ENCODE assay signal across 11 cellular contexts in the genomic region with DNA sequence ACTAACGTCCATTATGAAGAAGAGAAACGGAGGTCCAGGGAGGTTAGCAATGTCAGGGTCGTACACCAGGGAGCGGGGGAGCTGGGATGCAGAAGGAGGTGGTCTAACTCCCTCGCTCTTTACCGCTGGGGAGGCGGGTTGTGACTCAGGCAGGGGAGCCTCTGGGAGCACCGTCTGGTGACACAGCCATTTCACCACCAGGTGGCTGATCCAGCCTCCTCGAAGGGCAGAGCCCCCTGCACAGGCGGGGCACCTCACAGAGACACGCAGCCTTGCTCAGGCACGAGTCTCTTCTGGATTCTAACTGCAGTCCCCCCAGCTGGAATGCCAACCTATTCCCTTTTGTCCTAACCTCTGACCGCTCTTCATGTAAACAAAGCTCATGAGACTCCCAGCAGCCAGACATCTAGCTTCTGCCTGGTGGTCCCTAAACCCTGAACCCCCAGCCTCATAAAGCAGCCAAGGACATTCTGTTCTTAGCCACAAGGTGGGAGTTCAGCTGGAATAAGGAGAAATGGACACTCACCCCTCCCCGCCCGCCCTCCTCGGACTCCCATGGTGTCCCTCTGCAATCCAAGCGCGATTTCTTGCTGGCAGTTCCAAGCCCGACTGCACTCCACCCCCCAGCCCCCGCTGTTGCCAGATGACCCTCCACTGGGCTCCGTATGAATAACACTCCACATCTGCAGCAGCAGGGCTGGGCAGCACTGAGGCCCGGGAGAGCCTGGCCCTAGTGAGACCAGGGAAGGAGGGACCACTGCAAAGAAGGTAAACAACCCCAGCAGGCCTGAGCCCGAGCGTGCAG.
DNase-seq lines count a peak whose midpoint lies in the region; ATAC-seq and TF ChIP-seq lines count a peak whose summit lies in the region.
"Had no signal": no experiment of that assay in that cellular context is flagged by ENCODE, and none has a peak within 500 bp of the region (broad histone marks: within the 10 kb centered on the region; RNA-seq: fewer than 3 reads in every experiment).

No MANE protein-coding gene starts in this region.

- CTCF ChIA-PET in CD8-positive, alpha-beta memory T cell (lab: Charles Lee): no interaction called here

- H3K27ac Mint-ChIP-seq in CD8-positive, alpha-beta memory T cell: no peak overlapping the region
- peak overlapping the region in 1 of 2 donors; percentile 48 for H3K27ac Mint-ChIP-seq in stimulated activated naive CD8-positive, alpha-beta T cell treated with anti-CD3 and anti-CD28 coated beads, Interleukin-15, amount 100 ng/mL, for 72 hours
- H3K27ac Mint-ChIP-seq: activated CD8-positive, alpha-beta T cell treated with anti-CD3 and anti-CD28 coated beads, Interleukin-2, amount 10 ng/mL, durations not matched to agents 7 days and 5 days had no signal

- peak; percentile 59 for DNase-seq in Daoy (ENCODE audit: low read depth)
- DNase-seq in RPMI8226: peak; percentile 16
- DNase-seq in Right ventricle myocardium superior: peak; percentile 65
- peak; percentile 58 to 70 for DNase-seq in psoas muscle
- DNase-seq in CD8-positive, alpha-beta memory T cell: no peak
- DNase-seq in mesenteric fat pad (ENCODE audit: low spot score): no peak
- DNase-seq in stimulated activated naive CD8-positive, alpha-beta T cell treated with anti-CD3 and anti-CD28 coated beads, Interleukin-15, amount 100 ng/mL, for 72 hours: no peak
- no peak for DNase-seq in NCI-H1092 treated with DMSO at 0.1 percent for 48 hours (lab: John Stamatoyannopoulos, UW)
- DNase-seq: activated CD8-positive, alpha-beta T cell treated with anti-CD3 and anti-CD28 coated beads, Interleukin-2, amount 10 ng/mL, durations not matched to agents 7 days and 5 days; NCI-H1694 had no signal

- peaks cover 14 to 16% of the 10 kb centered on the region in 2 donors for H3K27me3 Mint-ChIP-seq in CD8-positive, alpha-beta memory T cell
- no peaks in the 10 kb centered on the region for H3K27me3 Mint-ChIP-seq in stimulated activated naive CD8-positive, alpha-beta T cell treated with anti-CD3 and anti-CD28 coated beads, Interleukin-15, amount 100 ng/mL, for 72 hours

- peaks cover 0 to 5% of the 10 kb centered on the region in 2 donors for H3K36me3 ChIP-seq in psoas muscle (ENCODE audit: insufficient read depth in 1 of 2, low read depth in 1 of 2)
- H3K36me3 ChIP-seq in CD8-positive, alpha-beta memory T cell (ENCODE audit: insufficient read depth, low read length): no peaks in the 10 kb centered on the region

- 67 to 69% (median 68%) methylated on average over 24 of the region's 24 CpGs for WGBS in psoas muscle, 3 donors

- TF ChIP-seq CTCF in psoas muscle (IDR thresholded peaks at IDR 0.05): peak; percentile 17

- H3K4me3 ChIP-seq in psoas muscle: no peak overlapping the region
- no peak overlapping the region for H3K4me3 ChIP-seq in CD8-positive, alpha-beta memory T cell (ENCODE audit: low read length)

- ATAC-seq in Right ventricle myocardium superior (ENCODE audit: poor library complexity) (no peak), psoas muscle (no peak)
- ATAC-seq in stimulated activated naive CD8-positive, alpha-beta T cell treated with anti-CD3 and anti-CD28 coated beads, Interleukin-15, amount 100 ng/mL, for 72 hours: no peak
- ATAC-seq: activated CD8-positive, alpha-beta T cell treated with anti-CD3 and anti-CD28 coated beads, Interleukin-2, amount 10 ng/mL, durations not matched to agents 7 days and 5 days had no signal

- intact Hi-C loops in Right ventricle myocardium superior (cut with DNase I) (no loop called here), psoas muscle (cut with DNase I) (no loop called here)

- POLR2A ChIA-PET in CD8-positive, alpha-beta memory T cell (lab: Charles Lee): no interaction called here

- H3K27me3 ChIP-seq in psoas muscle (ENCODE audit: insufficient read depth in 3 of 3, low read length in 2 of 3): no peaks in the 10 kb centered on the region
- H3K27me3 ChIP-seq in CD8-positive, alpha-beta memory T cell (ENCODE audit: insufficient read depth, low read length, poor library complexity, severe bottlenecking): no peaks in the 10 kb centered on the region

- H3K4me1 Mint-ChIP-seq in CD8-positive, alpha-beta memory T cell: no peaks in the 10 kb centered on the region
- H3K4me1 Mint-ChIP-seq in stimulated activated naive CD8-positive, alpha-beta T cell treated with anti-CD3 and anti-CD28 coated beads, Interleukin-15, amount 100 ng/mL, for 72 hours: no peaks in the 10 kb centered on the region

- peak overlapping the region; percentile 97 for H3K27ac ChIP-seq in psoas muscle
- H3K27ac ChIP-seq in CD8-positive, alpha-beta memory T cell (ENCODE audit: low read depth, low read length): no peak overlapping the region
- H3K27ac ChIP-seq: epithelial cell of prostate had no signal

- H3K9me3 ChIP-seq in psoas muscle: no peaks in the 10 kb centered on the region
- no peaks in the 10 kb centered on the region for H3K9me3 ChIP-seq in CD8-positive, alpha-beta memory T cell (ENCODE audit: low read length)

- no peak overlapping the region for H3K4me3 Mint-ChIP-seq in CD8-positive, alpha-beta memory T cell
- no peak overlapping the region for H3K4me3 Mint-ChIP-seq in stimulated activated naive CD8-positive, alpha-beta T cell treated with anti-CD3 and anti-CD28 coated beads, Interleukin-15, amount 100 ng/mL, for 72 hours
- H3K4me3 Mint-ChIP-seq: activated CD8-positive, alpha-beta T cell treated with anti-CD3 and anti-CD28 coated beads, Interleukin-2, amount 10 ng/mL, durations not matched to agents 7 days and 5 days had no signal

- H3K9me3 Mint-ChIP-seq in CD8-positive, alpha-beta memory T cell: no peaks in the 10 kb centered on the region
- no peaks in the 10 kb centered on the region for H3K9me3 Mint-ChIP-seq in stimulated activated naive CD8-positive, alpha-beta T cell treated with anti-CD3 and anti-CD28 coated beads, Interleukin-15, amount 100 ng/mL, for 72 hours

- no peaks in the 10 kb centered on the region for H3K36me3 Mint-ChIP-seq in CD8-positive, alpha-beta memory T cell

- peaks cover 96% of the 10 kb centered on the region for H3K4me1 ChIP-seq in psoas muscle
- no peaks in the 10 kb centered on the region for H3K4me1 ChIP-seq in CD8-positive, alpha-beta memory T cell (ENCODE audit: insufficient read depth, low read length)

Comparison
In these comparisons a context has a peak if more than half of its experiments do, and no peak if none do; other contexts are left out.
1. DNase-seq: peak in Daoy (single experiment), RPMI8226 (single experiment), Right ventricle myocardium superior (single experiment) and psoas muscle (2 of 2); none in CD8-positive, alpha-beta memory T cell (0 of 5), mesenteric fat pad (single experiment), stimulated activated naive CD8-positive, alpha-beta T cell treated with anti-CD3 and anti-CD28 coated beads, Interleukin-15, amount 100 ng/mL, for 72 hours (0 of 2) and NCI-H1092 treated with DMSO at 0.1 percent for 48 hours (single experiment).